Comparison of ENCODE assay signal across 15 cellular contexts in genomic region chr2:98541906-98542305, GRCh38.
DNase-seq lines count a peak whose midpoint lies in the region; ATAC-seq and TF ChIP-seq lines count a peak whose summit lies in the region.
"Had no signal": no experiment of that assay in that cellular context is flagged by ENCODE, and none has a peak within 500 bp of the region (broad histone marks: within the 10 kb centered on the region; RNA-seq: fewer than 3 reads in every experiment).

No MANE protein-coding gene starts in this region.

- peak overlapping the region in 1 of 2 donors; percentile 11 for H3K4me3 Mint-ChIP-seq in activated T-cell treated with anti-CD3 and anti-CD28 coated beads, Interleukin-2, amount 50 U/mL, for 72 hours
- no peak overlapping the region for H3K4me3 Mint-ChIP-seq in activated T-helper 2 cell treated with anti-CD3 and anti-CD28 coated beads, Interferon-gamma antibody, Interleukin-2, Interleukin-4, amounts not matched to agents 10 μg/mL and 5 μg/mL and 100 μg/mL, durations not matched to agents 14 hours and 24 hours and 36 hours (ENCODE audit: low read depth)
- no peak overlapping the region for H3K4me3 Mint-ChIP-seq in osteocyte (ENCODE audit: unreplicated experiment)
- H3K4me3 Mint-ChIP-seq: T-helper 1 cell treated with Interleukin-12 subunit alpha and Interleukin-12 subunit beta and Interleukin-4 antibody, amounts not matched to agents 30 μg/mL and 1 μg/mL, for 36 hours had no signal

- intact Hi-C loops in activated T-helper 2 cell treated with anti-CD3 and anti-CD28 coated beads, Interferon-gamma antibody, Interleukin-2, Interleukin-4, amounts not matched to agents 10 μg/mL and 5 μg/mL and 100 μg/mL, durations not matched to agents 14 hours and 24 hours and 36 hours (cut with micrococcal nuclease): no loop called here

- DNase-seq in activated T-cell treated with anti-CD3 and anti-CD28 coated beads, Interleukin-2, amount 50 U/mL, for 72 hours: no peak
- DNase-seq in activated T-cell treated with anti-CD3 and anti-CD28 coated beads, Interleukin-2, amount 50 U/mL, for 48 hours: no peak
- no peak for DNase-seq in activated T-helper 2 cell treated with anti-CD3 and anti-CD28 coated beads, Interferon-gamma antibody, Interleukin-2, Interleukin-4, amounts not matched to agents 10 μg/mL and 5 μg/mL and 100 μg/mL, durations not matched to agents 14 hours and 24 hours and 36 hours (ENCODE audit: low spot score)
- DNase-seq in osteocyte (ENCODE audit: extremely low spot score, unreplicated experiment): no peak
- DNase-seq: activated CD4-positive, CD25-positive, alpha-beta regulatory T cell treated with anti-CD3 and anti-CD28 coated beads, Interleukin-2, amount 50 U/mL, for 72 hours; dermis blood vessel endothelial cell; HCEC 1CT; NCI-H1105 treated with DMSO at 0.1 percent for 48 hours; small intestine; stimulated activated naive CD4-positive, alpha-beta T cell had no signal

- peaks cover 39% of the 10 kb centered on the region for H3K4me1 Mint-ChIP-seq in activated T-cell treated with anti-CD3 and anti-CD28 coated beads, Interleukin-2, amount 50 U/mL, for 72 hours (ENCODE audit: low read depth)
- H3K4me1 Mint-ChIP-seq in activated T-helper 2 cell treated with anti-CD3 and anti-CD28 coated beads, Interferon-gamma antibody, Interleukin-2, Interleukin-4, amounts not matched to agents 10 μg/mL and 5 μg/mL and 100 μg/mL, durations not matched to agents 14 hours and 24 hours and 36 hours (ENCODE audit: low read depth): peaks cover 12% of the 10 kb centered on the region
- H3K4me1 Mint-ChIP-seq in osteocyte (ENCODE audit: unreplicated experiment): peaks cover 3% of the 10 kb centered on the region

- no peak for ATAC-seq in activated T-cell treated with anti-CD3 and anti-CD28 coated beads, Interleukin-2, amount 50 U/mL, for 72 hours (replicated peaks in 1 of 2)
- ATAC-seq in GM19463 (IDR thresholded peaks at IDR 0.05; ENCODE audit: unreplicated experiment) (peak; percentile 66), GM21390 (IDR thresholded peaks at IDR 0.05; ENCODE audit: unreplicated experiment) (no peak), HG03460 (IDR thresholded peaks at IDR 0.05; ENCODE audit: unreplicated experiment) (no peak), GM18907 (IDR thresholded peaks at IDR 0.05; ENCODE audit: unreplicated experiment) (no peak)

- H3K27me3 Mint-ChIP-seq in activated T-cell treated with anti-CD3 and anti-CD28 coated beads, Interleukin-2, amount 50 U/mL, for 72 hours (ENCODE audit: low read depth): no peaks in the 10 kb centered on the region
- H3K27me3 Mint-ChIP-seq in activated T-helper 2 cell treated with anti-CD3 and anti-CD28 coated beads, Interferon-gamma antibody, Interleukin-2, Interleukin-4, amounts not matched to agents 10 μg/mL and 5 μg/mL and 100 μg/mL, durations not matched to agents 14 hours and 24 hours and 36 hours (ENCODE audit: low read depth): no peaks in the 10 kb centered on the region
- no peaks in the 10 kb centered on the region for H3K27me3 Mint-ChIP-seq in osteocyte (ENCODE audit: unreplicated experiment)

- peak overlapping the region; percentile 31 for H3K27ac Mint-ChIP-seq in activated T-cell treated with anti-CD3 and anti-CD28 coated beads, Interleukin-2, amount 50 U/mL, for 72 hours
- H3K27ac Mint-ChIP-seq in activated T-helper 2 cell treated with anti-CD3 and anti-CD28 coated beads, Interferon-gamma antibody, Interleukin-2, Interleukin-4, amounts not matched to agents 10 μg/mL and 5 μg/mL and 100 μg/mL, durations not matched to agents 14 hours and 24 hours and 36 hours: peak overlapping the region; percentile 43
- H3K27ac Mint-ChIP-seq in osteocyte (ENCODE audit: unreplicated experiment): peak overlapping the region; percentile 23
- H3K27ac Mint-ChIP-seq: T-helper 1 cell treated with Interleukin-12 subunit alpha and Interleukin-12 subunit beta and Interleukin-4 antibody, amounts not matched to agents 30 μg/mL and 1 μg/mL, for 36 hours had no signal

- no peak for TF ChIP-seq CTCF in osteocyte (IDR thresholded peaks at IDR 0.05)

- peaks cover 7 to 16% of the 10 kb centered on the region in 2 donors for H3K36me3 Mint-ChIP-seq in activated T-cell treated with anti-CD3 and anti-CD28 coated beads, Interleukin-2, amount 50 U/mL, for 72 hours (ENCODE audit: insufficient read depth in 2 of 2)
- H3K36me3 Mint-ChIP-seq in activated T-helper 2 cell treated with anti-CD3 and anti-CD28 coated beads, Interferon-gamma antibody, Interleukin-2, Interleukin-4, amounts not matched to agents 10 μg/mL and 5 μg/mL and 100 μg/mL, durations not matched to agents 14 hours and 24 hours and 36 hours (ENCODE audit: low read depth): peaks cover 79% of the 10 kb centered on the region
- peaks cover 48% of the 10 kb centered on the region for H3K36me3 Mint-ChIP-seq in osteocyte (ENCODE audit: unreplicated experiment)

- H3K9me3 Mint-ChIP-seq in activated T-cell treated with anti-CD3 and anti-CD28 coated beads, Interleukin-2, amount 50 U/mL, for 72 hours: no peaks in the 10 kb centered on the region
- H3K9me3 Mint-ChIP-seq in activated T-helper 2 cell treated with anti-CD3 and anti-CD28 coated beads, Interferon-gamma antibody, Interleukin-2, Interleukin-4, amounts not matched to agents 10 μg/mL and 5 μg/mL and 100 μg/mL, durations not matched to agents 14 hours and 24 hours and 36 hours: no peaks in the 10 kb centered on the region
- H3K9me3 Mint-ChIP-seq in osteocyte (ENCODE audit: unreplicated experiment): no peaks in the 10 kb centered on the region
- H3K9me3 Mint-ChIP-seq: T-helper 1 cell treated with Interleukin-12 subunit alpha and Interleukin-12 subunit beta and Interleukin-4 antibody, amounts not matched to agents 30 μg/mL and 1 μg/mL, for 36 hours had no signal
